Comparison of ENCODE assay signal across 11 cellular contexts in genomic region chrX:11663875-11664210, GRCh38. TPM values are rescaled to one million over a fixed set of nuclear protein-coding genes. Genes with fewer than 3 reads are reported as not detected.
DNase-seq lines count a peak whose midpoint lies in the region; ATAC-seq and TF ChIP-seq lines count a peak whose summit lies in the region.
"Had no signal": no experiment of that assay in that cellular context is flagged by ENCODE, and none has a peak within 500 bp of the region (broad histone marks: within the 10 kb centered on the region; RNA-seq: fewer than 3 reads in every experiment).

No MANE protein-coding gene starts in this region.

- H3K36me3 Mint-ChIP-seq in MCF 10A (ENCODE audit: insufficient read depth, unreplicated experiment) (peaks cover 5% of the 10 kb centered on the region), endodermal cell (ENCODE audit: low read depth) (no peaks in the 10 kb centered on the region), mesothelial cell of epicardium (no peaks in the 10 kb centered on the region)

- no peak for TF ChIP-seq POLR2A in breast epithelium (IDR thresholded peaks at IDR 0.05)

- CTCF ChIA-PET in MCF 10A (lab: Yijun Ruan, JAX): no interaction called here

- H3K27me3 Mint-ChIP-seq in MCF 10A (ENCODE audit: insufficient read depth, unreplicated experiment) (peaks cover 83% of the 10 kb centered on the region), endodermal cell (ENCODE audit: insufficient read depth) (peaks cover 93% of the 10 kb centered on the region), mesothelial cell of epicardium (ENCODE audit: low read depth) (peaks cover 89% of the 10 kb centered on the region)

- 20% methylated on average over 5 of the region's 6 CpGs; no CpG with 5 or more reads in 1 of the 2 experiments for WGBS in endodermal cell (ENCODE audit: insufficient coverage in 1 of 2, insufficient read length in 1 of 2), 2 experiments
- 10% methylated on average over 6 of the region's 6 CpGs for WGBS in urinary bladder

- intact Hi-C loops in breast epithelium (cut with DNase I; ENCODE audit: low total_unique reads) (no loop called here), MCF 10A (cut with micrococcal nuclease) (no loop called here)

- POLR2A ChIA-PET in MCF 10A (lab: Yijun Ruan, JAX): no interaction called here

- no peak overlapping the region for H3K27ac Mint-ChIP-seq in MCF 10A (ENCODE audit: low read depth, unreplicated experiment)
- no peak overlapping the region for H3K27ac Mint-ChIP-seq in endodermal cell
- H3K27ac Mint-ChIP-seq in mesothelial cell of epicardium: no peak overlapping the region

- H3K4me1 Mint-ChIP-seq in MCF 10A (ENCODE audit: insufficient read depth, unreplicated experiment) (no peaks in the 10 kb centered on the region), endodermal cell (no peaks in the 10 kb centered on the region), mesothelial cell of epicardium (peaks cover 9% of the 10 kb centered on the region)

- DNase-seq in breast epithelium (ENCODE audit: low spot score in 2 of 2) (no peak), MCF 10A (ENCODE audit: unreplicated experiment) (no peak), endodermal cell (peak; percentile 49), mesothelial cell of epicardium (ENCODE audit: low spot score in 2 of 2, unreplicated experiment in 2 of 2) (no peak), 8988T (no peak)
- no peak for DNase-seq in stimulated activated CD4-positive, alpha-beta T cell treated with anti-CD3 and anti-CD28 coated beads, Interleukin-1b, Interleukin-23, amount 100 ng/mL, for 48 hours
- DNase-seq: cortex of kidney, NCI-H524 treated with DMSO at 0.1 percent for 48 hours, SW 1271 had no signal

- TF ChIP-seq CTCF in breast epithelium (IDR thresholded peaks at IDR 0.05) (no peak), MCF 10A (IDR thresholded peaks at IDR 0.05; ENCODE audit: unreplicated experiment) (no peak), endodermal cell (conservative IDR thresholded peaks at IDR 0.05) (peak; percentile 52), mesothelial cell of epicardium (IDR thresholded peaks at IDR 0.05; ENCODE audit: unreplicated experiment) (no peak)

- H3K9me3 ChIP-seq in breast epithelium (no peaks in the 10 kb centered on the region), endodermal cell (ENCODE audit: control insufficient read depth, low read length) (no peaks in the 10 kb centered on the region)

- H3K36me3 ChIP-seq in breast epithelium (no peaks in the 10 kb centered on the region), endodermal cell (ENCODE audit: control insufficient read depth, insufficient read depth, low read length) (no peaks in the 10 kb centered on the region), urinary bladder (ENCODE audit: insufficient read depth) (no peaks in the 10 kb centered on the region)

- H3K4me1 ChIP-seq in breast epithelium (no peaks in the 10 kb centered on the region), endodermal cell (ENCODE audit: control insufficient read depth, insufficient read depth, low read length) (no peaks in the 10 kb centered on the region), urinary bladder (ENCODE audit: insufficient read depth) (no peaks in the 10 kb centered on the region)

- peak overlapping the region in 1 of 2 donors; percentile 78 for H3K27ac ChIP-seq in breast epithelium
- no peak overlapping the region for H3K27ac ChIP-seq in endodermal cell (ENCODE audit: low read depth, low read length)
- H3K27ac ChIP-seq in urinary bladder (ENCODE audit: low read depth): no peak overlapping the region

- peak overlapping the region; percentile 48 to 67 (median 51) for H3K4me3 ChIP-seq in breast epithelium
- no peak overlapping the region for H3K4me3 ChIP-seq in endodermal cell (ENCODE audit: low read length)
- H3K4me3 ChIP-seq in urinary bladder (ENCODE audit: low read depth, low read length): peak overlapping the region; percentile 59

- no TSS peak for BruUV-seq in MCF 10A (replicated peaks; lab: Mats Ljungman, UMichigan)

- peaks cover 0 to 65% of the 10 kb centered on the region in 2 donors for H3K27me3 ChIP-seq in breast epithelium
- peaks cover 90% of the 10 kb centered on the region for H3K27me3 ChIP-seq in endodermal cell (ENCODE audit: control insufficient read depth, insufficient read depth, low read length, poor library complexity, severe bottlenecking)

- H3K9me3 Mint-ChIP-seq in MCF 10A (ENCODE audit: unreplicated experiment): no peaks in the 10 kb centered on the region
- H3K9me3 Mint-ChIP-seq in endodermal cell: peaks cover 62% of the 10 kb centered on the region
- H3K9me3 Mint-ChIP-seq in mesothelial cell of epicardium: peaks cover 19% of the 10 kb centered on the region

- no peak overlapping the region for H3K9ac ChIP-seq in endodermal cell (ENCODE audit: extremely low read depth, low read length, poor library complexity, severe bottlenecking)

- no peak for ATAC-seq in HG02571 (IDR thresholded peaks at IDR 0.05; ENCODE audit: unreplicated experiment)

- H3K4me3 Mint-ChIP-seq in MCF 10A (ENCODE audit: unreplicated experiment) (no peak overlapping the region), endodermal cell (peak overlapping the region; percentile 61), mesothelial cell of epicardium (peak overlapping the region; percentile 67)

RNA-seq across cellular contexts. Expression of gene ARHGAP6, which starts 1.9 kb away (rescaled TPM):
- total RNA-seq in breast epithelium: 10 to 100 TPM; 10.1 to 32.6 (median 14.7) TPM
- not detected in 2 replicates for total RNA-seq in MCF 10A (2022)
- total RNA-seq in endodermal cell: under 1 TPM; 0.48 to 0.73 TPM
- 2.0 TPM for polyA plus RNA-seq in endodermal cell (2013, experiment 1 of 2)
- polyA plus RNA-seq in endodermal cell (2013, experiment 2 of 2): 2.4 TPM
- total RNA-seq in mesothelial cell of epicardium: 5.3 to 5.6 TPM (median 5.4 TPM) in 3 replicates
- 20.7 TPM for total RNA-seq in urinary bladder
- polyA plus RNA-seq in urinary bladder: 19.6 TPM
